ENCODE assay signal across 2 cellular contexts in genomic region chr7:17917842-17918241, GRCh38.
TF ChIP-seq lines count a peak whose summit lies in the region.

No MANE protein-coding gene starts in this region.

TF ChIP-seq in GM23338, 12 proteins besides CTCF, POLR2A, EP300 and RAD21:
- no peak for TF ChIP-seq NANOG (IDR thresholded peaks at IDR 0.05; ENCODE audit: borderline replicate concordance)
- no peak for TF ChIP-seq ZNF331 (CRISPR knock-in tag; IDR thresholded peaks at IDR 0.05; ENCODE audit: low read depth)
- no peak for TF ChIP-seq STAT1 (IDR thresholded peaks at IDR 0.05; ENCODE audit: unreplicated experiment)
- TF ChIP-seq, protein P1, sequence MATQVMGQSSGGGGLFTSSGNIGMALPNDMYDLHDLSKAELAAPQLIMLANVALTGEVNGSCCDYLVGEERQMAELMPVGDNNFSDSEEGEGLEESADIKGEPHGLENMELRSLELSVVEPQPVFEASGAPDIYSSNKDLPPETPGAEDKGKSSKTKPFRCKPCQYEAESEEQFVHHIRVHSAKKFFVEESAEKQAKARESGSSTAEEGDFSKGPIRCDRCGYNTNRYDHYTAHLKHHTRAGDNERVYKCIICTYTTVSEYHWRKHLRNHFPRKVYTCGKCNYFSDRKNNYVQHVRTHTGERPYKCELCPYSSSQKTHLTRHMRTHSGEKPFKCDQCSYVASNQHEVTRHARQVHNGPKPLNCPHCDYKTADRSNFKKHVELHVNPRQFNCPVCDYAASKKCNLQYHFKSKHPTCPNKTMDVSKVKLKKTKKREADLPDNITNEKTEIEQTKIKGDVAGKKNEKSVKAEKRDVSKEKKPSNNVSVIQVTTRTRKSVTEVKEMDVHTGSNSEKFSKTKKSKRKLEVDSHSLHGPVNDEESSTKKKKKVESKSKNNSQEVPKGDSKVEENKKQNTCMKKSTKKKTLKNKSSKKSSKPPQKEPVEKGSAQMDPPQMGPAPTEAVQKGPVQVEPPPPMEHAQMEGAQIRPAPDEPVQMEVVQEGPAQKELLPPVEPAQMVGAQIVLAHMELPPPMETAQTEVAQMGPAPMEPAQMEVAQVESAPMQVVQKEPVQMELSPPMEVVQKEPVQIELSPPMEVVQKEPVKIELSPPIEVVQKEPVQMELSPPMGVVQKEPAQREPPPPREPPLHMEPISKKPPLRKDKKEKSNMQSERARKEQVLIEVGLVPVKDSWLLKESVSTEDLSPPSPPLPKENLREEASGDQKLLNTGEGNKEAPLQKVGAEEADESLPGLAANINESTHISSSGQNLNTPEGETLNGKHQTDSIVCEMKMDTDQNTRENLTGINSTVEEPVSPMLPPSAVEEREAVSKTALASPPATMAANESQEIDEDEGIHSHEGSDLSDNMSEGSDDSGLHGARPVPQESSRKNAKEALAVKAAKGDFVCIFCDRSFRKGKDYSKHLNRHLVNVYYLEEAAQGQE (IDR thresholded peaks at IDR 0.05; ENCODE audit: unreplicated experiment) = no peak
- no peak for TF ChIP-seq POLR2AphosphoS5 (IDR thresholded peaks at IDR 0.05; ENCODE audit: low read depth)

TF ChIP-seq in K562, 482 proteins besides CTCF, POLR2A, EP300 and RAD21:
- TF ChIP-seq RBM25 (IDR thresholded peaks at IDR 0.05; ENCODE audit: low read depth, low read length, severe bottlenecking) (no peak), ELK1 (CRISPR knock-in tag; IDR thresholded peaks at IDR 0.05) (no peak), ZBTB2 (IDR thresholded peaks at IDR 0.05) (no peak), TEAD1 (CRISPR knock-in tag; IDR thresholded peaks at IDR 0.05) (no peak), NONO (IDR thresholded peaks at IDR 0.05; ENCODE audit: low read depth in 2 of 2, low read length in 1 of 2) (no peak), HNRNPUL1 (IDR thresholded peaks at IDR 0.05; ENCODE audit: low read length) (no peak), RBM22 (IDR thresholded peaks at IDR 0.05; ENCODE audit: low read depth, low read length, poor library complexity, severe bottlenecking) (no peak), CBX8 (IDR thresholded peaks at IDR 0.05; ENCODE audit: borderline replicate concordance, extremely low read depth, low read depth, low read length, poor library complexity, severe bottlenecking) (no peak), CBFA2T3 (IDR thresholded peaks at IDR 0.05) (no peak), MAZ (CRISPR knock-in tag; conservative IDR thresholded peaks at IDR 0.05 in 1 of 2, IDR thresholded peaks at IDR 0.05 in 1 of 2) (no peak), SIX5 (IDR thresholded peaks at IDR 0.05; ENCODE audit: borderline replicate concordance in 1 of 2, insufficient read depth in 1 of 2, low read depth in 1 of 2, low read length in 2 of 2) (no peak), CHCHD3 (CRISPR knock-in tag; IDR thresholded peaks at IDR 0.05) (no peak), ZNF354B (CRISPR knock-in tag; IDR thresholded peaks at IDR 0.05) (no peak)
- TF ChIP-seq, protein P2, sequence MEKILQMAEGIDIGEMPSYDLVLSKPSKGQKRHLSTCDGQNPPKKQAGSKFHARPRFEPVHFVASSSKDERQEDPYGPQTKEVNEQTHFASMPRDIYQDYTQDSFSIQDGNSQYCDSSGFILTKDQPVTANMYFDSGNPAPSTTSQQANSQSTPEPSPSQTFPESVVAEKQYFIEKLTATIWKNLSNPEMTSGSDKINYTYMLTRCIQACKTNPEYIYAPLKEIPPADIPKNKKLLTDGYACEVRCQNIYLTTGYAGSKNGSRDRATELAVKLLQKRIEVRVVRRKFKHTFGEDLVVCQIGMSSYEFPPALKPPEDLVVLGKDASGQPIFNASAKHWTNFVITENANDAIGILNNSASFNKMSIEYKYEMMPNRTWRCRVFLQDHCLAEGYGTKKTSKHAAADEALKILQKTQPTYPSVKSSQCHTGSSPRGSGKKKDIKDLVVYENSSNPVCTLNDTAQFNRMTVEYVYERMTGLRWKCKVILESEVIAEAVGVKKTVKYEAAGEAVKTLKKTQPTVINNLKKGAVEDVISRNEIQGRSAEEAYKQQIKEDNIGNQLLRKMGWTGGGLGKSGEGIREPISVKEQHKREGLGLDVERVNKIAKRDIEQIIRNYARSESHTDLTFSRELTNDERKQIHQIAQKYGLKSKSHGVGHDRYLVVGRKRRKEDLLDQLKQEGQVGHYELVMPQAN (IDR thresholded peaks at IDR 0.05; ENCODE audit: borderline replicate concordance) = no peak
- TF ChIP-seq, protein P3, sequence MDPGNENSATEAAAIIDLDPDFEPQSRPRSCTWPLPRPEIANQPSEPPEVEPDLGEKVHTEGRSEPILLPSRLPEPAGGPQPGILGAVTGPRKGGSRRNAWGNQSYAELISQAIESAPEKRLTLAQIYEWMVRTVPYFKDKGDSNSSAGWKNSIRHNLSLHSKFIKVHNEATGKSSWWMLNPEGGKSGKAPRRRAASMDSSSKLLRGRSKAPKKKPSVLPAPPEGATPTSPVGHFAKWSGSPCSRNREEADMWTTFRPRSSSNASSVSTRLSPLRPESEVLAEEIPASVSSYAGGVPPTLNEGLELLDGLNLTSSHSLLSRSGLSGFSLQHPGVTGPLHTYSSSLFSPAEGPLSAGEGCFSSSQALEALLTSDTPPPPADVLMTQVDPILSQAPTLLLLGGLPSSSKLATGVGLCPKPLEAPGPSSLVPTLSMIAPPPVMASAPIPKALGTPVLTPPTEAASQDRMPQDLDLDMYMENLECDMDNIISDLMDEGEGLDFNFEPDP (CRISPR knock-in tag; IDR thresholded peaks at IDR 0.05) = no peak
TF ChIP-seq in K562: peak in this region for 0.
